ENCODE assay signal across 20 cellular contexts in genomic region chr4:1750381-1751154, GRCh38. TPM values are rescaled to one million over a fixed set of nuclear protein-coding genes. Genes with fewer than 3 reads are reported as not detected.
A peak's percentile ranks its signal among the peaks of the same experiment; 100 is the strongest.
DNase-seq lines count a peak whose midpoint lies in the region; ATAC-seq, FAIRE-seq and TF ChIP-seq lines count a peak whose summit lies in the region.
"Had no signal": no experiment of that assay in that cellular context is flagged by ENCODE, and none has a peak within 500 bp of the region (broad histone marks: within the 10 kb centered on the region; RNA-seq: fewer than 3 reads in every experiment).

No MANE protein-coding gene starts in this region.

- no peaks in the 10 kb centered on the region for H3K9me3 Mint-ChIP-seq in T-helper 1 cell treated with Interleukin-12 subunit alpha and Interleukin-12 subunit beta and Interleukin-4 antibody, amounts not matched to agents 30 μg/mL and 1 μg/mL, for 36 hours
- H3K9me3 Mint-ChIP-seq: CD4-positive, alpha-beta T cell; GM23338 had no signal

- 37% methylated on average over 8 of the region's 18 CpGs for WGBS in HepG2 (ENCODE audit: low lambda C conversion rate)
- 62% methylated on average over 2 of the region's 18 CpGs for WGBS in right lobe of liver (ENCODE audit: insufficient coverage, low coverage, low lambda C conversion rate, missing lambda C conversion rate)
- no CpG with 5 or more reads among the region's 18 CpGs for WGBS in neuronal stem cell (ENCODE audit: extremely low coverage in 2 of 2, insufficient read length in 2 of 2, insufficient replicate concordance in 1 of 2), 2 donors
- WGBS in SK-N-SH (ENCODE audit: low lambda C conversion rate): 81% methylated on average over 5 of the region's 18 CpGs

- H4K20me1 ChIP-seq in HepG2 (ENCODE audit: insufficient read depth, low read length) (no peaks in the 10 kb centered on the region), SK-N-SH (ENCODE audit: insufficient read depth) (0 out of 2 replicates have a peak, but pooled peaks cover 3% of the 10 kb centered on the region)

- H3K79me2 ChIP-seq in HepG2 (ENCODE audit: insufficient read depth, low read length) (no peaks in the 10 kb centered on the region), SK-N-SH (ENCODE audit: insufficient read depth) (no peaks in the 10 kb centered on the region)

- H3K36me3 ChIP-seq in HepG2 (replicated peaks in 1 of 2; ENCODE audit: control insufficient read depth in 1 of 2, insufficient read depth in 2 of 2, low read length in 2 of 2) (no peaks in the 10 kb centered on the region), right lobe of liver (no peaks in the 10 kb centered on the region), neuronal stem cell (replicated peaks in 1 of 2; ENCODE audit: control insufficient read depth in 2 of 2, insufficient read depth in 2 of 2, low read length in 2 of 2) (no peaks in the 10 kb centered on the region), SK-N-SH (replicated peaks in 1 of 2; ENCODE audit: control insufficient read depth in 1 of 2, insufficient read depth in 2 of 2, low read length in 1 of 2) (no peaks in the 10 kb centered on the region)

- H3K4me2 ChIP-seq in HepG2 (ENCODE audit: low read depth, low read length) (peak overlapping the region; percentile 82), neuronal stem cell (ENCODE audit: insufficient read depth, low read length, poor library complexity, severe bottlenecking) (no peak overlapping the region), SK-N-SH (no peak overlapping the region)
- H3K4me2 ChIP-seq: A549, GM23338 had no signal

- TF ChIP-seq RAD21 in HepG2 (CRISPR knock-in tag; IDR thresholded peaks at IDR 0.05): no peak
- no peak for TF ChIP-seq RAD21 in SK-N-SH (IDR thresholded peaks at IDR 0.05; ENCODE audit: low read length)

- no peak for FAIRE-seq in HepG2 (lab: Jason Lieb, UNC)
- FAIRE-seq: A549, D721Med, GM12892 had no signal

- H3K4ac ChIP-seq in neuronal stem cell (ENCODE audit: low read length): no peak overlapping the region

- CTCF ChIA-PET in HepG2 (lab: Yijun Ruan, JAX; ENCODE audit: low intra/inter-chr PET ratio, low total read pairs): interaction anchor here (7.5 kb wide), 1 partner anchor 59 kb away, joined by 179 read pairs; no protein-coding TSS in a partner anchor
- CTCF ChIA-PET in SK-N-SH (lab: Yijun Ruan, JAX): interaction anchor here (0.6 to 12.0 kb wide), 6 partner anchors 14 to 59 kb away, joined by 3 to 88 read pairs (median 3); no protein-coding TSS in a partner anchor

- peak overlapping the region; percentile 64 for H3K18ac ChIP-seq in neuronal stem cell (ENCODE audit: low read length)

- H2BK12ac ChIP-seq in neuronal stem cell (ENCODE audit: low read length): no peak overlapping the region

- no peaks in the 10 kb centered on the region for H3K9me3 ChIP-seq in HepG2 (ENCODE audit: low read length)
- no peaks in the 10 kb centered on the region for H3K9me3 ChIP-seq in right lobe of liver
- H3K9me3 ChIP-seq in neuronal stem cell (replicated peaks in 1 of 2; ENCODE audit: control insufficient read depth in 2 of 2, insufficient read depth in 1 of 2, low read depth in 1 of 2, low read length in 2 of 2): no peaks in the 10 kb centered on the region
- no peaks in the 10 kb centered on the region for H3K9me3 ChIP-seq in SK-N-SH
- H3K9me3 ChIP-seq: A549, Caco-2 had no signal

- no peaks in the 10 kb centered on the region for H3F3A ChIP-seq in SK-N-SH (replicated peaks; ENCODE audit: insufficient read depth)

- H4K8ac ChIP-seq in neuronal stem cell (ENCODE audit: low read depth, low read length): no peak overlapping the region

- no peak for ATAC-seq in HepG2
- ATAC-seq in right lobe of liver: no peak
- ATAC-seq: A549, GM23338, HCT116 had no signal

- H2AFZ ChIP-seq in HepG2 (ENCODE audit: low read length) (no peak overlapping the region), neuronal stem cell (ENCODE audit: low read length) (no peak overlapping the region), SK-N-SH (ENCODE audit: low read depth) (no peak overlapping the region)
- H2AFZ ChIP-seq: GM23338 had no signal

- H3K9ac ChIP-seq in HepG2 (ENCODE audit: insufficient read depth, low read depth, low read length): peak overlapping the region; percentile 58; the same call in 1 of the 2 replicates
- H3K9ac ChIP-seq in neuronal stem cell (ENCODE audit: low read depth, low read length, poor library complexity): no peak overlapping the region
- H3K9ac ChIP-seq in SK-N-SH: no peak overlapping the region

- TF ChIP-seq POLR2A in HepG2 (IDR thresholded peaks at IDR 0.05; ENCODE audit: insufficient read depth in 1 of 2, low read depth in 2 of 2, low read length in 2 of 2) (no peak), right lobe of liver (IDR thresholded peaks at IDR 0.05) (no peak)

- no peak overlapping the region for H2BK15ac ChIP-seq in neuronal stem cell (ENCODE audit: low read length)

- no peaks in the 10 kb centered on the region for H3K36me3 Mint-ChIP-seq in T-helper 1 cell treated with Interleukin-12 subunit alpha and Interleukin-12 subunit beta and Interleukin-4 antibody, amounts not matched to agents 30 μg/mL and 1 μg/mL, for 36 hours (ENCODE audit: low read depth)

- H3K27me3 ChIP-seq in HepG2 (ENCODE audit: control insufficient read depth in 1 of 2, insufficient read depth in 2 of 2, low read length in 2 of 2) (no peaks in the 10 kb centered on the region; a peak in 1 of 5 replicates), right lobe of liver (no peaks in the 10 kb centered on the region), neuronal stem cell (ENCODE audit: control insufficient read depth in 3 of 3, insufficient read depth in 3 of 3, low read depth in 1 of 3, low read length in 3 of 3) (peaks cover 0 to 9% (median 0%) of the 10 kb centered on the region in 3 experiments), SK-N-SH (ENCODE audit: insufficient read depth) (no peaks in the 10 kb centered on the region)

- H2BK5ac ChIP-seq in neuronal stem cell (ENCODE audit: low read length): peak overlapping the region; percentile 16

- TF ChIP-seq EP300 in HepG2 (IDR thresholded peaks at IDR 0.05; ENCODE audit: low read depth in 2 of 2, low read length in 2 of 2): no peak
- no peak for TF ChIP-seq EP300 in HepG2 (CRISPR knock-in tag; IDR thresholded peaks at IDR 0.05; ENCODE audit: borderline replicate concordance)
- no peak for TF ChIP-seq EP300 in SK-N-SH (IDR thresholded peaks at IDR 0.05; ENCODE audit: borderline replicate concordance in 1 of 2, low read depth in 1 of 2, low read length in 1 of 2)

- TF ChIP-seq CTCF in HepG2 (CRISPR knock-in tag; IDR thresholded peaks at IDR 0.05) (no peak), right lobe of liver (IDR thresholded peaks at IDR 0.05) (no peak), SK-N-SH (IDR thresholded peaks at IDR 0.05) (no peak)

- peak overlapping the region; percentile 10 for H2AK5ac ChIP-seq in neuronal stem cell (ENCODE audit: low read depth, low read length)

- H3K79me1 ChIP-seq in neuronal stem cell (ENCODE audit: low read depth, low read length): no peaks in the 10 kb centered on the region

- H3K14ac ChIP-seq in neuronal stem cell (ENCODE audit: low read length): no peak overlapping the region

- no peaks in the 10 kb centered on the region for H3K27me3 Mint-ChIP-seq in T-helper 1 cell treated with Interleukin-12 subunit alpha and Interleukin-12 subunit beta and Interleukin-4 antibody, amounts not matched to agents 30 μg/mL and 1 μg/mL, for 36 hours (ENCODE audit: low read depth)
- H3K27me3 Mint-ChIP-seq: CD4-positive, alpha-beta T cell had no signal

- H3K4me1 ChIP-seq in HepG2 (ENCODE audit: insufficient read depth, low read length) (peaks cover 90% of the 10 kb centered on the region), right lobe of liver (peaks cover 0 to 3% (median 0%) of the 10 kb centered on the region in 4 donors), neuronal stem cell (ENCODE audit: control insufficient read depth in 2 of 2, insufficient read depth in 1 of 2, low read depth in 1 of 2, low read length in 2 of 2) (peaks cover 8 to 9% of the 10 kb centered on the region in 2 donors), SK-N-SH (ENCODE audit: control insufficient read depth in 1 of 2, insufficient read depth in 2 of 2, low read depth in 1 of 2, low read length in 1 of 2) (peaks cover 0 to 29% of the 10 kb centered on the region in 2 experiments; a peak in 1 of 4 replicates)

- peaks cover 4% of the 10 kb centered on the region for H3K4me1 Mint-ChIP-seq in T-helper 1 cell treated with Interleukin-12 subunit alpha and Interleukin-12 subunit beta and Interleukin-4 antibody, amounts not matched to agents 30 μg/mL and 1 μg/mL, for 36 hours (ENCODE audit: low read depth)
- H3K4me1 Mint-ChIP-seq: GM23338 had no signal

- H4K91ac ChIP-seq in neuronal stem cell (ENCODE audit: low read depth, low read length, poor library complexity): no peak overlapping the region

- H3K27ac ChIP-seq in HepG2 (ENCODE audit: extremely low read length, insufficient read depth, low read length) (no peak overlapping the region), right lobe of liver (no peak overlapping the region), neuronal stem cell (replicated peaks; ENCODE audit: low read length) (no peak overlapping the region), SK-N-SH (ENCODE audit: low read depth in 2 of 2, low read length in 1 of 2) (no peak overlapping the region)
- H3K27ac ChIP-seq: 22Rv1, A549, C4-2B had no signal

- no peak overlapping the region for H3K23ac ChIP-seq in neuronal stem cell (ENCODE audit: low read depth, low read length, poor library complexity)

- no peaks in the 10 kb centered on the region for H3K9me2 ChIP-seq in SK-N-SH

- peak overlapping the region in 2 of 3 experiments; percentile 45 to 73; a peak in 3 of 6 replicates for H3K4me3 ChIP-seq in HepG2 (replicated peaks in 1 of 3; ENCODE audit: insufficient read depth in 1 of 3, low read depth in 2 of 3, low read length in 3 of 3)
- no peak overlapping the region for H3K4me3 ChIP-seq in right lobe of liver
- no peak overlapping the region for H3K4me3 ChIP-seq in neuronal stem cell (ENCODE audit: low read length in 2 of 2)
- no peak overlapping the region for H3K4me3 ChIP-seq in SK-N-SH (ENCODE audit: low read depth in 2 of 2, low read length in 1 of 2)
- H3K4me3 ChIP-seq: A549, GM23338 had no signal

- no TSS peak for BruUV-seq in HepG2 (replicated peaks; lab: Mats Ljungman, UMichigan)

- no peak for DNase-seq in T-helper 1 cell
- DNase-seq in HepG2 (ENCODE audit: low spot score): no peak
- no peak for DNase-seq in right lobe of liver
- DNase-seq in neuronal stem cell (ENCODE audit: low spot score): no peak
- DNase-seq in DMS 273 (lab: John Stamatoyannopoulos, UW; ENCODE audit: unreplicated experiment): no peak
- DNase-seq in SK-N-SH: no peak
- DNase-seq: AML-193; Caco-2; CD4-positive, alpha-beta T cell; DMS153; DMS79; GDM1 had no signal

- in situ Hi-C loops in HepG2 (cut with HindIII; ENCODE audit: extremely low pct_ligation_motif_present, low pct_unique_long_range_greater_than_20kb): loop anchor here (10.0 kb wide), 1 partner anchor 54 kb away; no protein-coding TSS in a partner anchor

- H3K27ac Mint-ChIP-seq in T-helper 1 cell treated with Interleukin-12 subunit alpha and Interleukin-12 subunit beta and Interleukin-4 antibody, amounts not matched to agents 30 μg/mL and 1 μg/mL, for 36 hours: peak overlapping the region; percentile 19
- H3K27ac Mint-ChIP-seq: CD4-positive, alpha-beta T cell; GM23338 had no signal

- no peak overlapping the region for H3K4me3 Mint-ChIP-seq in T-helper 1 cell treated with Interleukin-12 subunit alpha and Interleukin-12 subunit beta and Interleukin-4 antibody, amounts not matched to agents 30 μg/mL and 1 μg/mL, for 36 hours
- H3K4me3 Mint-ChIP-seq: CD4-positive, alpha-beta T cell; GM23338 had no signal

- no peak overlapping the region for H2BK120ac ChIP-seq in neuronal stem cell (ENCODE audit: low read depth, low read length)

- POLR2A ChIA-PET in HepG2 (lab: Yijun Ruan, JAX) (interaction anchor here (0.6 to 3.6 kb wide), 9 partner anchors 15 to 58 kb away, joined by 3 to 70 read pairs (median 19); partner anchors contain the start of gene FGFR3), SK-N-SH (lab: Yijun Ruan, JAX) (no interaction called here)

- intact Hi-C loops in HepG2 (cut with micrococcal nuclease; ENCODE audit: unreplicated experiment) (no loop called here), right lobe of liver (cut with DNase I) (loop anchor here in 1 of 2 donors (5.0 to 10.0 kb wide), 2 partner anchors 57 to 144 kb away; no protein-coding TSS in a partner anchor)

RNA-seq across cellular contexts. Expression of gene TACC3, which starts 29.2 kb away (rescaled TPM):
- 21.2 and 35.4 TPM in 2 replicates for total RNA-seq in HepG2 (2016; rRNA removed; fragmentation: Illumina TruSeq; extraction: Trizol)
- total RNA-seq in HepG2 (2016; cell fraction: cytosol; rRNA removed; fragmentation: Illumina TruSeq; extraction: Trizol; ENCODE audit: low read depth): 9.8 and 10.0 TPM in 2 replicates
- 23.8 and 32.4 TPM in 2 replicates for total RNA-seq in HepG2 (2016; cell fraction: insoluble cytoplasmic fraction; rRNA removed; fragmentation: Illumina TruSeq; extraction: Trizol)
- total RNA-seq in HepG2 (2016; cell fraction: membrane; rRNA removed; fragmentation: Illumina TruSeq; extraction: Trizol): 15.9 and 17.1 TPM in 2 replicates
- 24.3 and 29.3 TPM in 2 replicates for total RNA-seq in HepG2 (2016; cell fraction: nucleus; rRNA removed; fragmentation: Illumina TruSeq; extraction: Trizol)
- polyA plus RNA-seq in HepG2 (2011; rRNA removed): 15.7 and 20.3 TPM in 2 replicates
- 8.7 and 16.8 TPM in 2 replicates for polyA plus RNA-seq in HepG2 (2011; cell fraction: cytosol; rRNA removed)
- 68.2 and 101 TPM in 2 replicates for polyA plus RNA-seq in HepG2 (2011; cell fraction: nucleus; rRNA removed)
- 16.3 and 27.3 TPM in 2 replicates for polyA plus RNA-seq in HepG2 (2012)
- 5.5 and 6.4 TPM in 2 replicates for polyA plus RNA-seq in HepG2 (2016; cell fraction: cytosol; fragmentation: Illumina TruSeq; extraction: Trizol; ENCODE audit: low read depth)
- 59.5 and 79.8 TPM in 2 replicates for polyA plus RNA-seq in HepG2 (2016; cell fraction: insoluble cytoplasmic fraction; fragmentation: Illumina TruSeq; extraction: Trizol; ENCODE audit: low read depth)
- polyA plus RNA-seq in HepG2 (2016; cell fraction: membrane; fragmentation: Illumina TruSeq; extraction: Trizol; ENCODE audit: low read depth): 10.8 and 13.8 TPM in 2 replicates
- polyA plus RNA-seq in HepG2 (2016; cell fraction: nucleus; fragmentation: Illumina TruSeq; extraction: Trizol; ENCODE audit: insufficient read depth, low read depth): 133 and 138 TPM in 2 replicates
- 12.7 and 22.2 TPM in 2 replicates for polyA minus RNA-seq in HepG2 (2011; rRNA and poly(A)+ RNA removed; ENCODE audit: low replicate concordance)
- polyA minus RNA-seq in HepG2 (2011; cell fraction: cytosol; rRNA and poly(A)+ RNA removed): 7.4 and 8.9 TPM in 2 replicates
- polyA minus RNA-seq in HepG2 (2011; cell fraction: nucleus; rRNA and poly(A)+ RNA removed): 10.9 and 13.8 TPM in 2 replicates
- total RNA-seq in right lobe of liver: 1 to 10 TPM; 2.2 to 5.7 (median 4.8) TPM
- polyA plus RNA-seq in neuronal stem cell (2013, experiment 1 of 2): 110 TPM
- polyA plus RNA-seq in neuronal stem cell (2013, experiment 2 of 2): 108 TPM
- 29.2 and 49.5 TPM in 2 replicates for polyA plus RNA-seq in SK-N-SH (2012; rRNA removed)
- polyA plus RNA-seq in SK-N-SH (2012; cell fraction: cytosol; rRNA removed): 24.5 and 30.6 TPM in 2 replicates
- 89.9 and 151 TPM in 2 replicates for polyA plus RNA-seq in SK-N-SH (2012; cell fraction: nucleus; rRNA removed)

RNA-seq across cellular contexts. Expression of gene TMEM129, which starts 29.4 kb away (rescaled TPM):
- total RNA-seq in HepG2 (2016; rRNA removed; fragmentation: Illumina TruSeq; extraction: Trizol) (15.5 and 25.8 TPM in 2 replicates), right lobe of liver (10 to 100 TPM; 13.8 to 51.0 (median 25.4) TPM)
- total RNA-seq in HepG2 (2016; cell fraction: cytosol; rRNA removed; fragmentation: Illumina TruSeq; extraction: Trizol; ENCODE audit: low read depth): 9.2 and 12.7 TPM in 2 replicates
- total RNA-seq in HepG2 (2016; cell fraction: insoluble cytoplasmic fraction; rRNA removed; fragmentation: Illumina TruSeq; extraction: Trizol): 14.4 and 26.2 TPM in 2 replicates
- total RNA-seq in HepG2 (2016; cell fraction: membrane; rRNA removed; fragmentation: Illumina TruSeq; extraction: Trizol): 28.5 and 34.5 TPM in 2 replicates
- total RNA-seq in HepG2 (2016; cell fraction: nucleus; rRNA removed; fragmentation: Illumina TruSeq; extraction: Trizol): 20.4 and 23.0 TPM in 2 replicates
- polyA plus RNA-seq in HepG2 (2011; rRNA removed) (19.0 and 36.1 TPM in 2 replicates), SK-N-SH (2012; rRNA removed) (36.5 and 43.9 TPM in 2 replicates)
- polyA plus RNA-seq in HepG2 (2011; cell fraction: cytosol; rRNA removed): 18.9 and 32.3 TPM in 2 replicates
- polyA plus RNA-seq in HepG2 (2011; cell fraction: nucleus; rRNA removed): 79.1 and 84.6 TPM in 2 replicates
- polyA plus RNA-seq in HepG2 (2012): 16.1 and 20.7 TPM in 2 replicates
- polyA plus RNA-seq in HepG2 (2016; cell fraction: cytosol; fragmentation: Illumina TruSeq; extraction: Trizol; ENCODE audit: low read depth): 9.4 and 10.4 TPM in 2 replicates
- polyA plus RNA-seq in HepG2 (2016; cell fraction: insoluble cytoplasmic fraction; fragmentation: Illumina TruSeq; extraction: Trizol; ENCODE audit: low read depth): 14.1 and 16.2 TPM in 2 replicates
- 21.6 and 23.3 TPM in 2 replicates for polyA plus RNA-seq in HepG2 (2016; cell fraction: membrane; fragmentation: Illumina TruSeq; extraction: Trizol; ENCODE audit: low read depth)
- 36.1 and 41.5 TPM in 2 replicates for polyA plus RNA-seq in HepG2 (2016; cell fraction: nucleus; fragmentation: Illumina TruSeq; extraction: Trizol; ENCODE audit: insufficient read depth, low read depth)
- polyA minus RNA-seq in HepG2 (2011; rRNA and poly(A)+ RNA removed; ENCODE audit: low replicate concordance): 7.1 and 61.3 TPM in 2 replicates
- 18.8 and 21.5 TPM in 2 replicates for polyA minus RNA-seq in HepG2 (2011; cell fraction: cytosol; rRNA and poly(A)+ RNA removed)
- polyA minus RNA-seq in HepG2 (2011; cell fraction: nucleus; rRNA and poly(A)+ RNA removed): 6.4 and 8.5 TPM in 2 replicates
- polyA plus RNA-seq in neuronal stem cell (2013, experiment 1 of 2): 28.3 TPM
- 26.4 TPM for polyA plus RNA-seq in neuronal stem cell (2013, experiment 2 of 2)
- 16.4 and 29.5 TPM in 2 replicates for polyA plus RNA-seq in SK-N-SH (2012; cell fraction: cytosol; rRNA removed)
- polyA plus RNA-seq in SK-N-SH (2012; cell fraction: nucleus; rRNA removed): 68.2 and 69.8 TPM in 2 replicates

RNA-seq across cellular contexts. Expression of gene SLBP, which starts 38.4 kb away (rescaled TPM):
- 104 and 131 TPM in 2 replicates for total RNA-seq in HepG2 (2016; rRNA removed; fragmentation: Illumina TruSeq; extraction: Trizol)
- 19.5 and 20.5 TPM in 2 replicates for total RNA-seq in HepG2 (2016; cell fraction: cytosol; rRNA removed; fragmentation: Illumina TruSeq; extraction: Trizol; ENCODE audit: low read depth)
- 103 and 128 TPM in 2 replicates for total RNA-seq in HepG2 (2016; cell fraction: insoluble cytoplasmic fraction; rRNA removed; fragmentation: Illumina TruSeq; extraction: Trizol)
- 43.3 and 44.2 TPM in 2 replicates for total RNA-seq in HepG2 (2016; cell fraction: membrane; rRNA removed; fragmentation: Illumina TruSeq; extraction: Trizol)
- total RNA-seq in HepG2 (2016; cell fraction: nucleus; rRNA removed; fragmentation: Illumina TruSeq; extraction: Trizol): 39.3 and 41.5 TPM in 2 replicates
- polyA plus RNA-seq in HepG2 (2011; rRNA removed): 29.8 and 43.9 TPM in 2 replicates
- polyA plus RNA-seq in HepG2 (2011; cell fraction: cytosol; rRNA removed): 22.0 and 30.6 TPM in 2 replicates
- 12.8 and 13.8 TPM in 2 replicates for polyA plus RNA-seq in HepG2 (2011; cell fraction: nucleus; rRNA removed)
- 30.0 and 43.7 TPM in 2 replicates for polyA plus RNA-seq in HepG2 (2012)
- 10.3 and 11.7 TPM in 2 replicates for polyA plus RNA-seq in HepG2 (2016; cell fraction: cytosol; fragmentation: Illumina TruSeq; extraction: Trizol; ENCODE audit: low read depth)
- polyA plus RNA-seq in HepG2 (2016; cell fraction: insoluble cytoplasmic fraction; fragmentation: Illumina TruSeq; extraction: Trizol; ENCODE audit: low read depth): 140 and 142 TPM in 2 replicates
- 24.5 and 24.6 TPM in 2 replicates for polyA plus RNA-seq in HepG2 (2016; cell fraction: membrane; fragmentation: Illumina TruSeq; extraction: Trizol; ENCODE audit: low read depth)
- 69.4 and 73.3 TPM in 2 replicates for polyA plus RNA-seq in HepG2 (2016; cell fraction: nucleus; fragmentation: Illumina TruSeq; extraction: Trizol; ENCODE audit: insufficient read depth, low read depth)
- 12.5 and 24.7 TPM in 2 replicates for polyA minus RNA-seq in HepG2 (2011; rRNA and poly(A)+ RNA removed; ENCODE audit: low replicate concordance)
- polyA minus RNA-seq in HepG2 (2011; cell fraction: cytosol; rRNA and poly(A)+ RNA removed): 19.7 and 22.7 TPM in 2 replicates
- 10.8 and 13.7 TPM in 2 replicates for polyA minus RNA-seq in HepG2 (2011; cell fraction: nucleus; rRNA and poly(A)+ RNA removed)
- total RNA-seq in right lobe of liver: 10 to 100 TPM; 13.1 to 30.8 (median 14.7) TPM
- polyA plus RNA-seq in neuronal stem cell (2013, experiment 1 of 2): 44.6 TPM
- polyA plus RNA-seq in neuronal stem cell (2013, experiment 2 of 2): 44.5 TPM
- polyA plus RNA-seq in SK-N-SH (2012; rRNA removed): 51.5 and 64.3 TPM in 2 replicates
- polyA plus RNA-seq in SK-N-SH (2012; cell fraction: cytosol; rRNA removed): 69.5 and 78.4 TPM in 2 replicates
- 30.8 and 40.1 TPM in 2 replicates for polyA plus RNA-seq in SK-N-SH (2012; cell fraction: nucleus; rRNA removed)

RNA-seq across cellular contexts. Expression of gene FGFR3, which starts 42.5 kb away (rescaled TPM):
- total RNA-seq in HepG2 (2016; rRNA removed; fragmentation: Illumina TruSeq; extraction: Trizol) (40.2 and 103 TPM in 2 replicates), right lobe of liver (10 to 100 TPM; 14.3 to 30.0 (median 25.7) TPM)
- 18.3 and 22.4 TPM in 2 replicates for total RNA-seq in HepG2 (2016; cell fraction: cytosol; rRNA removed; fragmentation: Illumina TruSeq; extraction: Trizol; ENCODE audit: low read depth)
- 38.7 and 106 TPM in 2 replicates for total RNA-seq in HepG2 (2016; cell fraction: insoluble cytoplasmic fraction; rRNA removed; fragmentation: Illumina TruSeq; extraction: Trizol)
- 39.4 and 45.4 TPM in 2 replicates for total RNA-seq in HepG2 (2016; cell fraction: membrane; rRNA removed; fragmentation: Illumina TruSeq; extraction: Trizol)
- total RNA-seq in HepG2 (2016; cell fraction: nucleus; rRNA removed; fragmentation: Illumina TruSeq; extraction: Trizol): 114 and 144 TPM in 2 replicates
- polyA plus RNA-seq in HepG2 (2011; rRNA removed) (109 and 159 TPM in 2 replicates), SK-N-SH (2012; rRNA removed) (0.62 and 1.1 TPM in 2 replicates)
- polyA plus RNA-seq in HepG2 (2011; cell fraction: cytosol; rRNA removed): 87.8 and 132 TPM in 2 replicates
- 914 and 1,354 TPM in 2 replicates for polyA plus RNA-seq in HepG2 (2011; cell fraction: nucleus; rRNA removed)
- polyA plus RNA-seq in HepG2 (2012): 127 and 140 TPM in 2 replicates
- 6.7 and 7.6 TPM in 2 replicates for polyA plus RNA-seq in HepG2 (2016; cell fraction: cytosol; fragmentation: Illumina TruSeq; extraction: Trizol; ENCODE audit: low read depth)
- polyA plus RNA-seq in HepG2 (2016; cell fraction: insoluble cytoplasmic fraction; fragmentation: Illumina TruSeq; extraction: Trizol; ENCODE audit: low read depth): 36.5 and 42.1 TPM in 2 replicates
- polyA plus RNA-seq in HepG2 (2016; cell fraction: membrane; fragmentation: Illumina TruSeq; extraction: Trizol; ENCODE audit: low read depth): 24.3 and 24.6 TPM in 2 replicates
- 393 and 407 TPM in 2 replicates for polyA plus RNA-seq in HepG2 (2016; cell fraction: nucleus; fragmentation: Illumina TruSeq; extraction: Trizol; ENCODE audit: insufficient read depth, low read depth)
- 7.3 and 222 TPM in 2 replicates for polyA minus RNA-seq in HepG2 (2011; rRNA and poly(A)+ RNA removed; ENCODE audit: low replicate concordance)
- polyA minus RNA-seq in HepG2 (2011; cell fraction: cytosol; rRNA and poly(A)+ RNA removed): 97.8 and 100 TPM in 2 replicates
- polyA minus RNA-seq in HepG2 (2011; cell fraction: nucleus; rRNA and poly(A)+ RNA removed): 130 and 153 TPM in 2 replicates
- 7.2 TPM for polyA plus RNA-seq in neuronal stem cell (2013, experiment 1 of 2)
- 7.6 TPM for polyA plus RNA-seq in neuronal stem cell (2013, experiment 2 of 2)
- 0.37 and 0.69 TPM in 2 replicates for polyA plus RNA-seq in SK-N-SH (2012; cell fraction: cytosol; rRNA removed)
- 2.3 and 2.7 TPM in 2 replicates for polyA plus RNA-seq in SK-N-SH (2012; cell fraction: nucleus; rRNA removed)

Comparison
In these comparisons a context has a peak if more than half of its experiments do, and no peak if none do; other contexts are left out.
1. H3K4me3 ChIP-seq: peak in HepG2 (2 of 3); none in right lobe of liver (0 of 3), neuronal stem cell (0 of 2) and SK-N-SH (0 of 2).